8 cellular contexts compared by ENCODE assay signal in the genomic region with DNA sequence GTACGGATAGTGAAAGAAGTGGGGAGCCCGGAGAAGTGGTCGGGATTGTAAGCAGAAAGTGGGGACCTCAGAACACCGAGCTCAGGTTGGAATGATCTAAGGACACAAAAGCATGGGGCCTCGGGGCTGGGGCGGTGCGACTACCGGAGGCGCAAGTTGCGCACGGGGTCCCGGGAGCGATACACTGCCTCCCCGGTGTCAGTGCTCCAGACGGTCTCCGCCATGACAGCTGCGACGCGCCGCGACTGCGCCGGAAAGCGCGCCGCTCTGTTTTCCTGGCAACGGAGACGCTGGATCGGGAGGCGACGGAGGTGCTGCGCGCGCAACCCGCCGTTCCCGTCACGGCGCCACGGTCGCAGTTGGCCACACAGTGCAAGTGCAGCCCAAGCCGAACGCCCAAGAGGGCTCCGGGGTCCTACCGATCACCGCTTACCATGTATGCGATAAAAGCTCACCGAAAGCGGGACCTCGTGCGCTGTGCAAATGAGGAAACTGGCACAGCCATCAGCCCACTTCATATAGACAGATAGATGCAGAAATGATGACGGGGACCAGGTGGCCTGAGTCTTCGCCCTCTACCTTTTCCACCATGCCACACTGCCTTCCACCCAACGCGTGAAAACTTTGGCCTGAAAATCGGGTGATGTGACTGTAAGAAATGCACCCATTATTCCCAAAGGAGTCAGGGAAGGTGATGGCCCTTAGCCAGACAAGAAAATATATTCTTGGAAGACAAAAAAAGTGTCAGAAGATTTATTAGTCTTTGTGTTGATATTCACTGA.
DNase-seq lines count a peak whose midpoint lies in the region; ATAC-seq and TF ChIP-seq lines count a peak whose summit lies in the region.

TSS of gene MKS1 (minus strand) at position 249 of the 782 bp plus-strand sequence. CDS start at position 224, 25 bp downstream.

- peak; percentile 54 for TF ChIP-seq CTCF in retinal pigment epithelial cell (conservative IDR thresholded peaks at IDR 0.05; ENCODE audit: low read depth, low read length)

- DNase-seq in 8988T = peak; percentile 88
- peak; percentile 52 for DNase-seq in NCI-H2029 treated with DMSO at 0.1 percent for 48 hours (lab: John Stamatoyannopoulos, UW)
- DNase-seq in T-helper 9 cell = peak; percentile 91
- DNase-seq in astrocyte of the hippocampus (ENCODE audit: low read depth, low spot score) = peak; percentile 98
- peak; percentile 90 to 91 for DNase-seq in hippocampal formation (lab: John Stamatoyannopoulos, UW)
- peak; percentile 56 for DNase-seq in retinal pigment epithelial cell (ENCODE audit: low read depth)

- peak; percentile 96 for ATAC-seq in GM18511 (IDR thresholded peaks at IDR 0.05; ENCODE audit: unreplicated experiment)
- peak; percentile 88 for ATAC-seq in HG03025 (IDR thresholded peaks at IDR 0.05; ENCODE audit: low FRiP score, unreplicated experiment)

- H3K4me3 ChIP-seq in retinal pigment epithelial cell (ENCODE audit: low read length) = peak within 1 kb of the TSS; percentile 76

Comparison
In these comparisons a context has a peak if more than half of its experiments do, and no peak if none do; other contexts are left out.
1. Peak in every context shown above with its lines: DNase-seq, ATAC-seq and H3K4me3 ChIP-seq.